2 cellular contexts compared by ENCODE assay signal in the genomic region with DNA sequence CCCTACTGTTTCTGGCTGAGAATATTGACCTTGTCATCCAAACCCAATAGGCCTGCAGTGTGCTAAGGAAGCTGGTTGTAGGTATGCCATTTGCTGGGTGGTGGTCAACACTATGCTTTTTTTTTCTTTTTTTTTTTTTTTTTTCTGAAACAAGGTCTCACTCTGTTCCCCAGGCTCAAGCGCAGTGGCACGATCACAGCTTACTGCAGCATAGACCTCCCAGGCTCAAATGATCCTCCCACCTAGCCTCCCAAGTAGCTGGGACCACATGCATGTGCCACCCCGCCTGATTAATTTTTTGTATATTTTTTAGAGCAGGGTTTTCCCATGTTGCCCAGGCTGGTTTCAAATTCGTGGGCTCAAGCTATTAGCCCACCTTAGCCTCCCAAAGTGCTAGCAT.
TF ChIP-seq lines count a peak whose summit lies in the region.

No MANE protein-coding gene starts in this region.

TF ChIP-seq in A549, 52 proteins besides CTCF, POLR2A, EP300 and RAD21:
- no peak for TF ChIP-seq TP53 (CRISPR knock-in tag; IDR thresholded peaks at IDR 0.05)

TF ChIP-seq in IMR-90, 13 proteins besides CTCF, POLR2A, EP300 and RAD21:
- TF ChIP-seq BHLHE40 (IDR thresholded peaks at IDR 0.05; ENCODE audit: low read depth, low read length): no peak
- TF ChIP-seq RCOR1 (IDR thresholded peaks at IDR 0.05; ENCODE audit: insufficient replicate concordance, low read length): no peak
- TF ChIP-seq, protein P1, sequence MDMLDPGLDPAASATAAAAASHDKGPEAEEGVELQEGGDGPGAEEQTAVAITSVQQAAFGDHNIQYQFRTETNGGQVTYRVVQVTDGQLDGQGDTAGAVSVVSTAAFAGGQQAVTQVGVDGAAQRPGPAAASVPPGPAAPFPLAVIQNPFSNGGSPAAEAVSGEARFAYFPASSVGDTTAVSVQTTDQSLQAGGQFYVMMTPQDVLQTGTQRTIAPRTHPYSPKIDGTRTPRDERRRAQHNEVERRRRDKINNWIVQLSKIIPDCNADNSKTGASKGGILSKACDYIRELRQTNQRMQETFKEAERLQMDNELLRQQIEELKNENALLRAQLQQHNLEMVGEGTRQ (IDR thresholded peaks at IDR 0.05; ENCODE audit: low read depth, low read length): no peak
- TF ChIP-seq SMC3 (IDR thresholded peaks at IDR 0.05; ENCODE audit: low read depth, low read length): no peak
- TF ChIP-seq MXI1 (IDR thresholded peaks at IDR 0.05; ENCODE audit: borderline replicate concordance, low read depth, low read length): no peak
- TF ChIP-seq MAFK (IDR thresholded peaks at IDR 0.05; ENCODE audit: low read depth, low read length): no peak
- TF ChIP-seq FOS (IDR thresholded peaks at IDR 0.05; ENCODE audit: low read depth, low read length): no peak
- TF ChIP-seq RFX5 (IDR thresholded peaks at IDR 0.05; ENCODE audit: low read depth, low read length): no peak
- TF ChIP-seq NFE2L2 (IDR thresholded peaks at IDR 0.05; ENCODE audit: low read depth, low read length): no peak
- TF ChIP-seq CHD1 (IDR thresholded peaks at IDR 0.05; ENCODE audit: low read depth, low read length): no peak
- TF ChIP-seq ELK1 (IDR thresholded peaks at IDR 0.05; ENCODE audit: borderline replicate concordance, low read depth, low read length): no peak
- TF ChIP-seq MAZ (IDR thresholded peaks at IDR 0.05; ENCODE audit: borderline replicate concordance, low read depth, low read length): no peak
- no peak for TF ChIP-seq CEBPB (IDR thresholded peaks at IDR 0.05; ENCODE audit: low read depth, low read length)
TF ChIP-seq in IMR-90: peak in this region for 0.
